ENCODE assay signal across 23 cellular contexts in the genomic region with DNA sequence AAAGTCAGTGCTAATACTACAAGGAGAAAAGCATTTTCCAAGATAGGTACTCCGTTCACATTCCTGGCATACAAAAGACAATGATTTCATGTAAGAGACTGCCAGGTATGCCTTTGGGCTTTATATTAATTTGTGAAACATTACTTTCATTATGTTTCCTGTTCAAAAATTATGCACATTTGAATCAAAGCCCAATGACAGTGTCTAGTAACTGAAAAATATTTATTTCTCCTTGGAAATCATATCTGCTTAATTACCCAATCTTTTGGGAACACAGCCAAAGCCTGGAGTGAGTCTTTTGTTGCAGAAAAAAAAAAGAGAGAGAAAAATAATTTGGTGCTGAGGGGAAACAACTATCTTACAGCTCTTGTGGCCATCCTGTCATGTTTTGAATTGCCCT.
DNase-seq lines count a peak whose midpoint lies in the region; ATAC-seq, FAIRE-seq and TF ChIP-seq lines count a peak whose summit lies in the region.
"Had no signal": no experiment of that assay in that cellular context is flagged by ENCODE, and none has a peak within 500 bp of the region (broad histone marks: within the 10 kb centered on the region; RNA-seq: fewer than 3 reads in every experiment).

No MANE protein-coding gene starts in this region.

- no peak overlapping the region for H3K14ac ChIP-seq in mesenchymal stem cell (ENCODE audit: low read length in 2 of 2)

- peak; percentile 11 for DNase-seq in GM04503 (ENCODE audit: low read depth)
- peak; percentile 29 for DNase-seq in NCI-H2171 (lab: John Stamatoyannopoulos, UW)
- peak; percentile 29 for DNase-seq in bronchial epithelial cell (ENCODE audit: low read depth)
- peak; percentile 22 for DNase-seq in mesenchymal stem cell
- DNase-seq: activated CD4-positive, alpha-beta T cell treated with anti-CD3 and anti-CD28 coated beads, Interleukin-2, amount 50 U/mL, for 48 hours; activated naive CD4-positive, alpha-beta T cell; activated T-cell treated with anti-CD3 and anti-CD28 coated beads for 4 hours; brain microvascular endothelial cell; Caco-2; HFFc6; KG1; spleen; stimulated activated CD8-positive, alpha-beta memory T cell treated with anti-CD3 and anti-CD28 coated beads, Interleukin-4, amount 100 ng/mL, for 48 hours had no signal

- H3K18ac ChIP-seq in mesenchymal stem cell (ENCODE audit: low read depth in 1 of 2, low read length in 2 of 2), result no peak overlapping the region

- no peak overlapping the region for H2BK120ac ChIP-seq in mesenchymal stem cell (ENCODE audit: low read depth, low read length)

- H3K27me3 ChIP-seq in bronchial epithelial cell (ENCODE audit: control insufficient read depth, insufficient read depth, low read length) (no peaks in the 10 kb centered on the region), mesenchymal stem cell (ENCODE audit: control insufficient read depth in 1 of 2, insufficient read depth in 1 of 2, low read length in 2 of 2) (no peaks in the 10 kb centered on the region), gastroesophageal sphincter (no peaks in the 10 kb centered on the region)
- H3K27me3 ChIP-seq: brain microvascular endothelial cell, esophagus muscularis mucosa, hepatocyte, spleen, vagina had no signal

- no peak overlapping the region for H3K23ac ChIP-seq in mesenchymal stem cell (ENCODE audit: low read length in 2 of 2)

- ATAC-seq in esophagus mucosa (no peak), GM21360 (IDR thresholded peaks at IDR 0.05; ENCODE audit: unreplicated experiment) (no peak), gastroesophageal sphincter (no peak)
- ATAC-seq: natural killer cell treated with Interleukin-12 subunit alpha and Interleukin-12 subunit beta and Interleukin-15 and Interleukin-18, amount 100 ng/mL, for 72 hours; Right ventricle myocardium inferior had no signal

- no peak overlapping the region for H4K91ac ChIP-seq in mesenchymal stem cell (ENCODE audit: low read length)

- no peak overlapping the region for H3K4ac ChIP-seq in mesenchymal stem cell (ENCODE audit: low read depth in 1 of 2, low read length in 2 of 2)

- no peak for TF ChIP-seq EP300 in gastroesophageal sphincter (IDR thresholded peaks at IDR 0.05)

- WGBS in mesenchymal stem cell, result no CpG with 5 or more reads among the region's 1 CpG
- 0 to 9% methylated on average over 1 of the region's 1 CpG for WGBS in gastroesophageal sphincter (ENCODE audit: low coverage in 1 of 2), 2 donors

- H3K9ac ChIP-seq in mesenchymal stem cell (ENCODE audit: low read length), result no peak overlapping the region

- H2BK5ac ChIP-seq in mesenchymal stem cell (ENCODE audit: low read depth, low read length, poor library complexity, severe bottlenecking), result no peak overlapping the region

- H2BK15ac ChIP-seq in mesenchymal stem cell (ENCODE audit: low read depth, poor library complexity, severe bottlenecking), result no peak overlapping the region

- H3K4me2 ChIP-seq in mesenchymal stem cell (ENCODE audit: low read length, poor library complexity, severe bottlenecking), result no peak overlapping the region
- H3K4me2 ChIP-seq: hepatocyte had no signal

- H3K36me3 ChIP-seq in bronchial epithelial cell (ENCODE audit: control insufficient read depth, insufficient read depth, low read length), result no peaks in the 10 kb centered on the region
- no peaks in the 10 kb centered on the region for H3K36me3 ChIP-seq in mesenchymal stem cell (ENCODE audit: control insufficient read depth in 1 of 2, insufficient read depth in 2 of 2, low read depth in 1 of 2, low read length in 2 of 2)
- H3K36me3 ChIP-seq in gastroesophageal sphincter, result no peaks in the 10 kb centered on the region
- H3K36me3 ChIP-seq: brain microvascular endothelial cell, esophagus muscularis mucosa, prostate gland, spleen, vagina had no signal

- H3K27ac ChIP-seq in mesenchymal stem cell (ENCODE audit: low read length, poor library complexity, severe bottlenecking), result no peak overlapping the region
- no peak overlapping the region for H3K27ac ChIP-seq in gastroesophageal sphincter
- H3K27ac ChIP-seq: brain microvascular endothelial cell, esophagus muscularis mucosa, hepatocyte, prostate gland, spleen, vagina had no signal

- H3K79me1 ChIP-seq in mesenchymal stem cell (replicated peaks; ENCODE audit: low read length, poor library complexity, severe bottlenecking), result no peaks in the 10 kb centered on the region

- H2BK12ac ChIP-seq in mesenchymal stem cell (ENCODE audit: low read length in 2 of 2), result no peak overlapping the region

- H2AFZ ChIP-seq in mesenchymal stem cell (ENCODE audit: low read depth, low read length), result no peak overlapping the region
- H2AFZ ChIP-seq: hepatocyte had no signal

- no peak overlapping the region for H4K8ac ChIP-seq in mesenchymal stem cell (ENCODE audit: low read length)

- H3K9me3 ChIP-seq in mesenchymal stem cell (ENCODE audit: control insufficient read depth, low read length), result no peaks in the 10 kb centered on the region
- no peaks in the 10 kb centered on the region for H3K9me3 ChIP-seq in gastroesophageal sphincter
- H3K9me3 ChIP-seq: Caco-2, prostate gland, vagina had no signal

- H3K4me1 ChIP-seq in mesenchymal stem cell (ENCODE audit: control insufficient read depth, insufficient read depth, low read depth, low read length), result no peaks in the 10 kb centered on the region
- H3K4me1 ChIP-seq in gastroesophageal sphincter, result peaks cover 0 to 6% (median 0%) of the 10 kb centered on the region in 3 donors
- H3K4me1 ChIP-seq: Caco-2, prostate gland, spleen, vagina had no signal

- no peak overlapping the region for H2AK5ac ChIP-seq in mesenchymal stem cell (ENCODE audit: low read length, severe bottlenecking)

- H3K4me3 ChIP-seq in bronchial epithelial cell (ENCODE audit: low read depth, low read length), result no peak overlapping the region
- no peak overlapping the region for H3K4me3 ChIP-seq in mesenchymal stem cell (ENCODE audit: insufficient read depth in 1 of 2, low read depth in 1 of 2, low read length in 2 of 2)
- H3K4me3 ChIP-seq in gastroesophageal sphincter, result no peak overlapping the region
- H3K4me3 ChIP-seq: esophagus muscularis mucosa, hepatocyte, prostate gland, spleen, vagina had no signal

- no peak for TF ChIP-seq POLR2A in gastroesophageal sphincter (IDR thresholded peaks at IDR 0.05)

- TF ChIP-seq CTCF in bronchial epithelial cell (IDR thresholded peaks at IDR 0.05; ENCODE audit: insufficient read depth, low read length, severe bottlenecking) (no peak), gastroesophageal sphincter (IDR thresholded peaks at IDR 0.05) (no peak)

- no peak for FAIRE-seq in bronchial epithelial cell (lab: Jason Lieb, UNC)
- FAIRE-seq: keratinocyte had no signal
